22 cellular contexts compared by ENCODE assay signal in genomic region chr6:108211676-108212075, GRCh38. TPM values are rescaled to one million over a fixed set of nuclear protein-coding genes. Genes with fewer than 3 reads are reported as not detected.
DNase-seq lines count a peak whose midpoint lies in the region; ATAC-seq, FAIRE-seq and TF ChIP-seq lines count a peak whose summit lies in the region.
"Had no signal": no experiment of that assay in that cellular context is flagged by ENCODE, and none has a peak within 500 bp of the region (broad histone marks: within the 10 kb centered on the region; RNA-seq: fewer than 3 reads in every experiment).

No MANE protein-coding gene starts in this region.

- POLR2A ChIA-PET in K562 (lab: Yijun Ruan, JAX), result no interaction called here

- H3K27me3 Mint-ChIP-seq in activated naive CD8-positive, alpha-beta T cell treated with anti-CD3 and anti-CD28 coated beads for 36 hours, result no peaks in the 10 kb centered on the region
- H3K27me3 Mint-ChIP-seq: CD4-positive, alpha-beta T cell had no signal

- H3K27ac ChIP-seq in K562 (ENCODE audit: extremely low read depth, low read depth, low read length) (no peak overlapping the region), neutrophil (peak overlapping the region; percentile 88)
- H3K27ac ChIP-seq: BLaER1 had no signal

- no peak for TF ChIP-seq POLR2A in GM12892 (IDR thresholded peaks at IDR 0.05; ENCODE audit: low read depth, low read length)
- no peak for TF ChIP-seq POLR2A in K562 (conservative IDR thresholded peaks at IDR 0.05)

- 0 out of 2 replicates have a peak, but pooled peaks cover 3% of the 10 kb centered on the region for H4K20me1 ChIP-seq in K562 (replicated peaks; ENCODE audit: control insufficient read depth, insufficient read depth, low read length)

- no peak for DNase-seq in GM12892 (ENCODE audit: insufficient read length)
- DNase-seq in LNCaP clone FGC (ENCODE audit: low read depth), result peak; percentile 62
- no peak for DNase-seq in K562 (ENCODE audit: extremely low read depth in 1 of 4, low spot score in 3 of 4)
- DNase-seq in NCI-H526 (lab: John Stamatoyannopoulos, UW), result no peak
- no peak for DNase-seq in activated naive CD8-positive, alpha-beta T cell treated with anti-CD3 and anti-CD28 coated beads for 36 hours
- DNase-seq in SHP77 (lab: John Stamatoyannopoulos, UW), result no peak
- DNase-seq: CD4-positive, alpha-beta T cell; COR-L47; NCI-H1092 treated with DMSO at 0.1 percent for 48 hours; NCI-H1436 treated with DMSO at 0.1 percent for 48 hours; NCI-H1930; NCI-H226; NCI-H510A treated with DMSO at 0.1 percent for 48 hours; NCI-H774; NK-92 treated with Interleukin-12 subunit alpha and Interleukin-12 subunit beta, amount 100 ng/mL, for 24 hours had no signal

- intact Hi-C loops in K562 (cut with micrococcal nuclease), result no loop called here

- H3K9me1 ChIP-seq in K562 (ENCODE audit: control insufficient read depth, insufficient read depth, low read length), result no peaks in the 10 kb centered on the region

- H3K9ac ChIP-seq in K562 (ENCODE audit: insufficient read depth in 1 of 2, low read depth in 2 of 2, low read length in 2 of 2), result no peak overlapping the region
- H3K9ac ChIP-seq: BLaER1 had no signal

- TF ChIP-seq RAD21 in K562 (CRISPR knock-in tag; conservative IDR thresholded peaks at IDR 0.05 in 1 of 2, IDR thresholded peaks at IDR 0.05 in 1 of 2), result no peak

- peaks cover 57% of the 10 kb centered on the region for H3K36me3 ChIP-seq in K562 (ENCODE audit: control insufficient read depth, insufficient read depth, low read length)
- peaks cover 7% of the 10 kb centered on the region for H3K36me3 ChIP-seq in neutrophil

- H3K27ac Mint-ChIP-seq in activated naive CD8-positive, alpha-beta T cell treated with anti-CD3 and anti-CD28 coated beads for 36 hours, result no peak overlapping the region
- H3K27ac Mint-ChIP-seq: CD4-positive, alpha-beta T cell had no signal

- ATAC-seq in K562, result no peak
- no peak for ATAC-seq in GM18907 (IDR thresholded peaks at IDR 0.05; ENCODE audit: unreplicated experiment)
- ATAC-seq: Right ventricle myocardium inferior had no signal

- no peak for TF ChIP-seq EP300 in K562 (IDR thresholded peaks at IDR 0.05; ENCODE audit: low read length)

- H3K4me1 ChIP-seq in K562 (replicated peaks in 1 of 2; ENCODE audit: control insufficient read depth in 2 of 2, insufficient read depth in 2 of 2, low read length in 2 of 2) (no peaks in the 10 kb centered on the region), neutrophil (ENCODE audit: control insufficient read depth in 1 of 2, insufficient read depth in 1 of 2, low read depth in 1 of 2, low read length in 1 of 2) (peaks cover 40 to 48% of the 10 kb centered on the region in 2 experiments)

- H3K9me3 ChIP-seq in K562 (replicated peaks; ENCODE audit: control insufficient read depth, insufficient read depth, low read depth, low read length), result no peaks in the 10 kb centered on the region
- H3K9me3 ChIP-seq in neutrophil, result no peaks in the 10 kb centered on the region
- H3K9me3 ChIP-seq: BLaER1 had no signal

- WGBS in K562 (ENCODE audit: insufficient coverage, low coverage, missing lambda C conversion rate), result 94% methylated on average over 2 of the region's 2 CpGs

- in situ Hi-C loops in K562 (cut with MboI), result no loop called here

- peak overlapping the region; percentile 33; the same call in 1 of the 2 replicates for H3K4me3 ChIP-seq in LNCaP clone FGC (ENCODE audit: low read depth, low read length)
- no peak overlapping the region for H3K4me3 ChIP-seq in K562
- no peak overlapping the region for H3K4me3 ChIP-seq in neutrophil (ENCODE audit: low read depth in 1 of 2, low read length in 1 of 2)
- H3K4me3 ChIP-seq: BLaER1 had no signal

- CTCF ChIA-PET in K562 (lab: Yijun Ruan, JAX; ENCODE audit: low intra/inter-chr PET ratio), result no interaction called here

- H3K79me2 ChIP-seq in K562 (ENCODE audit: control insufficient read depth, insufficient read depth, low read length), result peaks cover 10% of the 10 kb centered on the region; the same call in 2 of the 3 replicates

- H3K4me1 Mint-ChIP-seq in activated naive CD8-positive, alpha-beta T cell treated with anti-CD3 and anti-CD28 coated beads for 36 hours, result peaks cover 3% of the 10 kb centered on the region

- TF ChIP-seq CTCF in LNCaP clone FGC (IDR thresholded peaks at IDR 0.05; ENCODE audit: control insufficient read depth, extremely low read depth, insufficient read depth) (no peak), K562 (IDR thresholded peaks at IDR 0.05 in 2 of 3, conservative IDR thresholded peaks at IDR 0.05 in 1 of 3; ENCODE audit: insufficient read depth in 2 of 3, low read depth in 1 of 3, low read length in 3 of 3) (no peak), neutrophil (IDR thresholded peaks at IDR 0.05) (no peak)

- H2AFZ ChIP-seq in K562 (ENCODE audit: low read depth, low read length), result no peak overlapping the region

- FAIRE-seq in GM12892 (lab: Jason Lieb, UNC) (peak; percentile 67), K562 (lab: Jason Lieb, UNC) (peak; percentile 48)
- FAIRE-seq: GM18507, GM19239, H1 had no signal

- no peaks in the 10 kb centered on the region for H3K9me3 Mint-ChIP-seq in activated naive CD8-positive, alpha-beta T cell treated with anti-CD3 and anti-CD28 coated beads for 36 hours
- H3K9me3 Mint-ChIP-seq: CD4-positive, alpha-beta T cell had no signal

- peaks cover 17% of the 10 kb centered on the region for H3K36me3 Mint-ChIP-seq in activated naive CD8-positive, alpha-beta T cell treated with anti-CD3 and anti-CD28 coated beads for 36 hours

- no peak overlapping the region for H3K4me3 Mint-ChIP-seq in activated naive CD8-positive, alpha-beta T cell treated with anti-CD3 and anti-CD28 coated beads for 36 hours
- H3K4me3 Mint-ChIP-seq: CD4-positive, alpha-beta T cell had no signal

- H3K27me3 ChIP-seq in K562 (ENCODE audit: control insufficient read depth in 2 of 2, insufficient read depth in 2 of 2, low read length in 2 of 2), result no peaks in the 10 kb centered on the region
- H3K27me3 ChIP-seq in neutrophil, result no peaks in the 10 kb centered on the region
- H3K27me3 ChIP-seq: BLaER1 had no signal

- BruUV-seq in K562 (replicated peaks; lab: Mats Ljungman, UMichigan), result TSS peak; percentile 80

- H3K4me2 ChIP-seq in K562 (ENCODE audit: insufficient read depth, low read length), result no peak overlapping the region
- H3K4me2 ChIP-seq: BLaER1 had no signal

TF ChIP-seq in K562, 482 proteins besides CTCF, POLR2A, EP300 and RAD21 (continues in another document):
- TF ChIP-seq ILF3 (IDR thresholded peaks at IDR 0.05; ENCODE audit: borderline replicate concordance) (no peak), ZNF696 (CRISPR knock-in tag; conservative IDR thresholded peaks at IDR 0.05) (no peak), IRF9 (tag; IDR thresholded peaks at IDR 0.05) (no peak), MCM5 (IDR thresholded peaks at IDR 0.05; ENCODE audit: low read depth) (no peak), ZNF165 (CRISPR knock-in tag; IDR thresholded peaks at IDR 0.05; ENCODE audit: borderline replicate concordance) (no peak)

RNA-seq across cellular contexts. Expression of gene NR2E1, which starts 45.9 kb away (rescaled TPM):
- polyA plus RNA-seq in GM12892 (2012; ENCODE audit: missing spikeins), result not detected
- not detected in 2 replicates for total RNA-seq in K562 (2011; cell fraction: chromatin; rRNA removed; ENCODE audit: low replicate concordance)
- total RNA-seq in K562 (2011; cell fraction: nucleolus; rRNA removed), result not detected in 2 replicates
- total RNA-seq in K562 (2011; cell fraction: nucleoplasm; rRNA removed), result not detected in 2 replicates
- total RNA-seq in K562 (2014; rRNA removed), result not detected in 2 replicates
- total RNA-seq in K562 (2014; rRNA removed; fragmentation: Illumina TruSeq; extraction: Trizol), result not detected in 2 replicates
- not detected in 2 replicates for total RNA-seq in K562 (2015; rRNA removed; fragmentation: Illumina TruSeq; extraction: Trizol)
- total RNA-seq in K562 (2021), result not detected in 2 replicates
- polyA plus RNA-seq in K562 (2011; rRNA removed), result not detected in 2 replicates
- not detected in 2 replicates for polyA plus RNA-seq in K562 (2011; cell fraction: cytosol; rRNA removed)
- not detected in 2 replicates for polyA plus RNA-seq in K562 (2011; cell fraction: nucleus; rRNA removed)
- polyA plus RNA-seq in K562 (2012), result not detected in 2 replicates
- not detected in 2 replicates for polyA plus RNA-seq in K562 (2014; fragmentation: Illumina TruSeq; extraction: Trizol)
- not detected for polyA plus RNA-seq in K562 (2014; fragmentation: Nextera tagmentation; extraction: Ambion mirVana)
- not detected in 2 replicates for polyA plus RNA-seq in K562 (2014; rRNA removed)
- polyA minus RNA-seq in K562 (2011; rRNA and poly(A)+ RNA removed), result not detected in 2 replicates
- not detected in 2 replicates for polyA minus RNA-seq in K562 (2011; cell fraction: cytosol; rRNA and poly(A)+ RNA removed)
- polyA minus RNA-seq in K562 (2011; cell fraction: nucleus; rRNA and poly(A)+ RNA removed), result not detected in 2 replicates
- not detected for total RNA-seq in activated naive CD8-positive, alpha-beta T cell treated with anti-CD3 and anti-CD28 coated beads for 36 hours
- total RNA-seq: CD4-positive, alpha-beta T cell; H1; Right ventricle myocardium inferior had no signal
- polyA plus RNA-seq: H1 had no signal

RNA-seq across cellular contexts. Expression of gene SNX3, which starts 49.2 kb away (rescaled TPM):
- polyA plus RNA-seq in GM12892 (2012; ENCODE audit: missing spikeins), result 112 TPM
- 14.6 and 24.3 TPM in 2 replicates for total RNA-seq in K562 (2011; cell fraction: chromatin; rRNA removed; ENCODE audit: low replicate concordance)
- total RNA-seq in K562 (2011; cell fraction: nucleolus; rRNA removed), result 12.3 and 12.6 TPM in 2 replicates
- total RNA-seq in K562 (2011; cell fraction: nucleoplasm; rRNA removed), result 40.9 and 74.8 TPM in 2 replicates
- 129 and 158 TPM in 2 replicates for total RNA-seq in K562 (2014; rRNA removed)
- 159 and 172 TPM in 2 replicates for total RNA-seq in K562 (2014; rRNA removed; fragmentation: Illumina TruSeq; extraction: Trizol)
- total RNA-seq in K562 (2015; rRNA removed; fragmentation: Illumina TruSeq; extraction: Trizol), result 161 and 182 TPM in 2 replicates
- 122 and 131 TPM in 2 replicates for total RNA-seq in K562 (2021)
- 306 and 410 TPM in 2 replicates for polyA plus RNA-seq in K562 (2011; rRNA removed)
- polyA plus RNA-seq in K562 (2011; cell fraction: cytosol; rRNA removed), result 114 and 326 TPM in 2 replicates
- polyA plus RNA-seq in K562 (2011; cell fraction: nucleus; rRNA removed), result 34.4 and 73.8 TPM in 2 replicates
- 163 and 213 TPM in 2 replicates for polyA plus RNA-seq in K562 (2012)
- 208 and 261 TPM in 2 replicates for polyA plus RNA-seq in K562 (2014; fragmentation: Illumina TruSeq; extraction: Trizol)
- polyA plus RNA-seq in K562 (2014; fragmentation: Nextera tagmentation; extraction: Ambion mirVana), result 10 to 100 TPM; 48.9 to 68.3 TPM
- polyA plus RNA-seq in K562 (2014; rRNA removed), result 162 and 197 TPM in 2 replicates
- 151 TPM in 2 replicates for polyA minus RNA-seq in K562 (2011; rRNA and poly(A)+ RNA removed)
- 31.3 and 55.2 TPM in 2 replicates for polyA minus RNA-seq in K562 (2011; cell fraction: cytosol; rRNA and poly(A)+ RNA removed)
- 8.2 and 17.7 TPM in 2 replicates for polyA minus RNA-seq in K562 (2011; cell fraction: nucleus; rRNA and poly(A)+ RNA removed)
- 10 to 100 TPM; 75.0 to 81.6 TPM for total RNA-seq in activated naive CD8-positive, alpha-beta T cell treated with anti-CD3 and anti-CD28 coated beads for 36 hours
